In the genomic region with DNA sequence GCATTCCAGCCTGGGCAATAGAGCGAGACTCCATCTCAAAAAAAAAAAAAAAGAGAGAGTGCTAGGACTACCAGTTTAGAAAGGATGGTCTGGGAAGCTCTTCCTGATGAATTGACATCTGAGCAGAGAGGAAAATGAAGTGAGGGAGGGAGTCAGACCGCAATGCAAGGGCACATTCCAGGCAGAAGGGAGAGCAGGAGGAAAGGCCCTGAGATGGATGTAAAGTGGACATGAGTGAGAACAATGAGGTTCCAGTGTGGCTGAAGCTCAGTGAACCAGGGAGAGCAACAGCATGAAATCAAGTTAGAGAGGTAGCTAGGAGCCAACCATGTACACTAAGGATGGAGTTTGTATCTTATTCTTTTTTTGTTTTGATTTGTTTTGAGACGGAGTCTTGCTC, we compare ENCODE assay signal across 2 cellular contexts.
TF ChIP-seq lines count a peak whose summit lies in the region.

No MANE protein-coding gene starts in this region.

TF ChIP-seq in GM23338, 12 proteins besides CTCF, POLR2A, EP300 and RAD21:
- TF ChIP-seq ZNF114 (CRISPR knock-in tag; IDR thresholded peaks at IDR 0.05), result no peak
- no peak for TF ChIP-seq EZH2phosphoT487 (IDR thresholded peaks at IDR 0.05; ENCODE audit: unreplicated experiment)
- TF ChIP-seq EZH2 (IDR thresholded peaks at IDR 0.05; ENCODE audit: low read depth, unreplicated experiment), result no peak
- TF ChIP-seq REST (IDR thresholded peaks at IDR 0.05; ENCODE audit: unreplicated experiment), result no peak
- TF ChIP-seq NANOG (IDR thresholded peaks at IDR 0.05; ENCODE audit: borderline replicate concordance), result no peak

TF ChIP-seq in H1, 55 proteins besides CTCF, POLR2A, EP300 and RAD21:
- TF ChIP-seq TEAD4 (IDR thresholded peaks at IDR 0.05; ENCODE audit: low read depth, low read length) (peak; percentile 53), RFX5 (IDR thresholded peaks at IDR 0.05; ENCODE audit: borderline replicate concordance, low read depth, low read length) (no peak)
